ENCODE assay signal across 22 cellular contexts in genomic region chr5:128052764-128053163, GRCh38. TPM values are rescaled to one million over a fixed set of nuclear protein-coding genes. Genes with fewer than 3 reads are reported as not detected.
A peak's percentile ranks its signal among the peaks of the same experiment; 100 is the strongest.
DNase-seq lines count a peak whose midpoint lies in the region; ATAC-seq, FAIRE-seq and TF ChIP-seq lines count a peak whose summit lies in the region.
"Had no signal": no experiment of that assay in that cellular context is flagged by ENCODE, and none has a peak within 500 bp of the region (broad histone marks: within the 10 kb centered on the region; RNA-seq: fewer than 3 reads in every experiment).

No MANE protein-coding gene starts in this region.

- H3K79me2 ChIP-seq in K562 (ENCODE audit: control insufficient read depth, insufficient read depth, low read length) = no peaks in the 10 kb centered on the region

- H2AFZ ChIP-seq in K562 (ENCODE audit: low read depth, low read length) = no peak overlapping the region

- no peak for ATAC-seq in K562
- ATAC-seq in GM21576 (IDR thresholded peaks at IDR 0.05; ENCODE audit: unreplicated experiment) = no peak
- ATAC-seq: HepG2 had no signal

- in situ Hi-C loops in K562 (cut with MboI) = no loop called here

- no peak for TF ChIP-seq RAD21 in K562 (CRISPR knock-in tag; conservative IDR thresholded peaks at IDR 0.05 in 1 of 2, IDR thresholded peaks at IDR 0.05 in 1 of 2)

- no peaks in the 10 kb centered on the region for H4K20me1 ChIP-seq in K562 (replicated peaks; ENCODE audit: control insufficient read depth, insufficient read depth, low read length)

- H3K9ac ChIP-seq in K562 (ENCODE audit: insufficient read depth in 1 of 2, low read depth in 2 of 2, low read length in 2 of 2) = no peak overlapping the region

- TF ChIP-seq CTCF in 22Rv1 (IDR thresholded peaks at IDR 0.05) (no peak), LNCaP clone FGC (IDR thresholded peaks at IDR 0.05; ENCODE audit: control insufficient read depth, extremely low read depth, insufficient read depth) (no peak), K562 (IDR thresholded peaks at IDR 0.05 in 2 of 3, conservative IDR thresholded peaks at IDR 0.05 in 1 of 3; ENCODE audit: insufficient read depth in 2 of 3, low read depth in 1 of 3, low read length in 3 of 3) (no peak), prostate gland (IDR thresholded peaks at IDR 0.05) (no peak)

- H3K4me2 ChIP-seq in K562 (ENCODE audit: insufficient read depth, low read length) = no peak overlapping the region

- DNase-seq in LNCaP clone FGC (ENCODE audit: low read depth) (peak; percentile 79), K562 (ENCODE audit: extremely low read depth in 1 of 4, low spot score in 3 of 4) (no peak), NCI-H345 (lab: John Stamatoyannopoulos, UW) (no peak), prostate gland (ENCODE audit: low spot score) (no peak), amygdala (lab: John Stamatoyannopoulos, UW) (no peak)
- DNase-seq: AML-193; DMS53; KG1; MV-4-11; NCI-H1105 treated with DMSO at 0.1 percent for 48 hours; NCI-H2081; NCI-H510A; NCI-H774; NK-92 treated with Interleukin-12 subunit alpha and Interleukin-12 subunit beta, amount 100 ng/mL, for 24 hours; Peyer's patch; SJCRH30 had no signal

- H3K4me3 ChIP-seq in LNCaP clone FGC (ENCODE audit: low read depth, low read length) = peak overlapping the region; percentile 24; the same call in 1 of the 2 replicates
- H3K4me3 ChIP-seq in K562 = no peak overlapping the region
- no peak overlapping the region for H3K4me3 ChIP-seq in muscle layer of duodenum (ENCODE audit: low read depth in 1 of 2, low read length in 2 of 2)
- H3K4me3 ChIP-seq in prostate gland = no peak overlapping the region
- H3K4me3 ChIP-seq: Peyer's patch, SJCRH30 had no signal

- BruUV-seq in K562 (replicated peaks; lab: Mats Ljungman, UMichigan) = no TSS peak

- H3K9me1 ChIP-seq in K562 (ENCODE audit: control insufficient read depth, insufficient read depth, low read length) = no peaks in the 10 kb centered on the region

- TF ChIP-seq POLR2A in K562 (conservative IDR thresholded peaks at IDR 0.05) = no peak
- no peak for TF ChIP-seq POLR2A in prostate gland (IDR thresholded peaks at IDR 0.05)

- no peak for TF ChIP-seq EP300 in K562 (IDR thresholded peaks at IDR 0.05; ENCODE audit: low read length)

- peak; percentile 15 for FAIRE-seq in K562 (lab: Jason Lieb, UNC)
- FAIRE-seq: H54, HepG2 had no signal

- CTCF ChIA-PET in K562 (lab: Yijun Ruan, JAX; ENCODE audit: low intra/inter-chr PET ratio) = no interaction called here

- no peaks in the 10 kb centered on the region for H3K27me3 ChIP-seq in K562 (ENCODE audit: control insufficient read depth in 2 of 2, insufficient read depth in 2 of 2, low read length in 2 of 2)
- no peaks in the 10 kb centered on the region for H3K27me3 ChIP-seq in muscle layer of duodenum (ENCODE audit: low read depth, low read length)
- no peaks in the 10 kb centered on the region for H3K27me3 ChIP-seq in prostate gland (replicated peaks; ENCODE audit: insufficient read depth)
- H3K27me3 ChIP-seq: Peyer's patch, SJCRH30 had no signal

- no peaks in the 10 kb centered on the region for H3K9me3 ChIP-seq in K562 (replicated peaks; ENCODE audit: control insufficient read depth, insufficient read depth, low read depth, low read length)
- no peaks in the 10 kb centered on the region for H3K9me3 ChIP-seq in muscle layer of duodenum (ENCODE audit: control insufficient read depth in 1 of 2, low read length in 2 of 2)
- H3K9me3 ChIP-seq in prostate gland = no peaks in the 10 kb centered on the region
- H3K9me3 ChIP-seq: Peyer's patch, SJCRH30 had no signal

- H3K4me1 ChIP-seq in K562 (replicated peaks in 1 of 2; ENCODE audit: control insufficient read depth in 2 of 2, insufficient read depth in 2 of 2, low read length in 2 of 2) (no peaks in the 10 kb centered on the region), muscle layer of duodenum (ENCODE audit: control insufficient read depth in 1 of 2, insufficient read depth in 2 of 2, low read length in 2 of 2) (no peaks in the 10 kb centered on the region), prostate gland (replicated peaks) (no peaks in the 10 kb centered on the region)
- H3K4me1 ChIP-seq: Peyer's patch, SJCRH30 had no signal

- intact Hi-C loops in K562 (cut with micrococcal nuclease) (no loop called here), prostate gland (cut with DNase I) (no loop called here)

- peak overlapping the region; percentile 53 for H3K27ac ChIP-seq in 22Rv1
- no peak overlapping the region for H3K27ac ChIP-seq in K562 (ENCODE audit: extremely low read depth, low read depth, low read length)
- peak overlapping the region; percentile 35 for H3K27ac ChIP-seq in muscle layer of duodenum (ENCODE audit: low read length)
- H3K27ac ChIP-seq in prostate gland = no peak overlapping the region
- H3K27ac ChIP-seq: HL-60, SJCRH30 had no signal

- H3K36me3 ChIP-seq in K562 (ENCODE audit: control insufficient read depth, insufficient read depth, low read length) (no peaks in the 10 kb centered on the region), muscle layer of duodenum (ENCODE audit: control insufficient read depth in 1 of 2, insufficient read depth in 2 of 2, low read length in 2 of 2) (peaks cover 0 to 4% of the 10 kb centered on the region in 2 donors), prostate gland (no peaks in the 10 kb centered on the region)
- H3K36me3 ChIP-seq: Peyer's patch, SJCRH30 had no signal

- POLR2A ChIA-PET in K562 (lab: Yijun Ruan, JAX) = no interaction called here

TF ChIP-seq in K562, 482 proteins besides CTCF, POLR2A, EP300 and RAD21 (continues in another document):
- TF ChIP-seq HSF4 (CRISPR knock-in tag; IDR thresholded peaks at IDR 0.05; ENCODE audit: borderline replicate concordance) (no peak), HNRNPUL1 (IDR thresholded peaks at IDR 0.05; ENCODE audit: low read length) (no peak), PURB (CRISPR knock-in tag; IDR thresholded peaks at IDR 0.05; ENCODE audit: low read depth) (no peak), ARNT (IDR thresholded peaks at IDR 0.05) (no peak), SREBF1 (IDR thresholded peaks at IDR 0.05; ENCODE audit: borderline replicate concordance, low read depth, low read length) (no peak), BCL6 (CRISPR knock-in tag; IDR thresholded peaks at IDR 0.05) (no peak), NCOA2 (IDR thresholded peaks at IDR 0.05; ENCODE audit: partially characterized antibody in 2 of 2) (no peak), MEF2D (tag; conservative IDR thresholded peaks at IDR 0.05; ENCODE audit: low read depth) (no peak), PHF8 (IDR thresholded peaks at IDR 0.05; ENCODE audit: borderline replicate concordance, low read length) (no peak), HDAC1 (IDR thresholded peaks at IDR 0.05) (no peak), ZNF740 (CRISPR knock-in tag; IDR thresholded peaks at IDR 0.05) (no peak), ZNF740 (tag; IDR thresholded peaks at IDR 0.05) (no peak), TSHZ1 (CRISPR knock-in tag; IDR thresholded peaks at IDR 0.05) (no peak)

RNA-seq across cellular contexts. Expression of gene SLC12A2, which starts 30.8 kb away (rescaled TPM):
- 25.5 and 58.3 TPM in 2 replicates for total RNA-seq in K562 (2011; cell fraction: chromatin; rRNA removed; ENCODE audit: low replicate concordance)
- 16.8 and 22.5 TPM in 2 replicates for total RNA-seq in K562 (2011; cell fraction: nucleolus; rRNA removed)
- 28.2 and 32.5 TPM in 2 replicates for total RNA-seq in K562 (2011; cell fraction: nucleoplasm; rRNA removed)
- 14.6 and 16.6 TPM in 2 replicates for total RNA-seq in K562 (2014; rRNA removed)
- 20.3 and 25.8 TPM in 2 replicates for total RNA-seq in K562 (2014; rRNA removed; fragmentation: Illumina TruSeq; extraction: Trizol)
- 18.1 and 18.6 TPM in 2 replicates for total RNA-seq in K562 (2015; rRNA removed; fragmentation: Illumina TruSeq; extraction: Trizol)
- 17.5 and 19.7 TPM in 2 replicates for total RNA-seq in K562 (2021)
- polyA plus RNA-seq in K562 (2011; rRNA removed) = 7.2 and 12.6 TPM in 2 replicates
- polyA plus RNA-seq in K562 (2011; cell fraction: cytosol; rRNA removed) = 3.8 and 4.3 TPM in 2 replicates
- polyA plus RNA-seq in K562 (2011; cell fraction: nucleus; rRNA removed) = 4.7 and 5.9 TPM in 2 replicates
- polyA plus RNA-seq in K562 (2012) = 4.6 and 6.5 TPM in 2 replicates
- 6.4 and 6.7 TPM in 2 replicates for polyA plus RNA-seq in K562 (2014; fragmentation: Illumina TruSeq; extraction: Trizol)
- polyA plus RNA-seq in K562 (2014; fragmentation: Nextera tagmentation; extraction: Ambion mirVana) = 1 to 10 TPM; 5.3 to 5.4 TPM
- polyA plus RNA-seq in K562 (2014; rRNA removed) = 5.1 and 5.7 TPM in 2 replicates
- polyA minus RNA-seq in K562 (2011; rRNA and poly(A)+ RNA removed) = 59.0 and 96.2 TPM in 2 replicates
- polyA minus RNA-seq in K562 (2011; cell fraction: cytosol; rRNA and poly(A)+ RNA removed) = 15.4 and 28.4 TPM in 2 replicates
- 17.2 and 19.3 TPM in 2 replicates for polyA minus RNA-seq in K562 (2011; cell fraction: nucleus; rRNA and poly(A)+ RNA removed)
- 100 to 1,000 TPM in 1 of 2 donors, 10 to 100 TPM in 1; 51.3 to 195 TPM for total RNA-seq in prostate gland

Comparison
In these comparisons a context has a peak if more than half of its experiments do, and no peak if none do; other contexts are left out.
1. H3K27ac ChIP-seq: peak in 22Rv1 (single experiment) and muscle layer of duodenum (single experiment); none in K562 (single experiment) and prostate gland (0 of 2).